23 cellular contexts compared by ENCODE assay signal in the genomic region with DNA sequence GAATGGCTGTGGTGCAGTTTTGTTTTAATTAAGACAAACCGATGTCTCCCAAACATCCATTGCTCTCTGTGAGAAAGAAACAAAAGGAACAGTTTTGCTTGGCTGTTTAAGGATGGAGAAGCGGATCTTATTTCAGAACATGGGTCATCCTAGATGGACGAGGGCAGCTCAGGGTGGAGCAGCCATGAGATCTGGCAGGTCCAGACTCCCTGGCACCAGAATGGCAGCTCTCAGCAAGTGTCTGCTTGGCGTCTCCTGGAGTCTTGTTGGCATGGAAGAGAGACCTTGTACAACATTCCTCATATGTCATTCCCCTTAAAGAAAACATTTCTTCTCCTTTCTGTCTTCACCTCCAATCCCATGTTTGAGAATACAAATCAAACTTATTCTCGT.
A peak's percentile ranks its signal among the peaks of the same experiment; 100 is the strongest.
DNase-seq lines count a peak whose midpoint lies in the region; ATAC-seq, FAIRE-seq and TF ChIP-seq lines count a peak whose summit lies in the region.
"Had no signal": no experiment of that assay in that cellular context is flagged by ENCODE, and none has a peak within 500 bp of the region (broad histone marks: within the 10 kb centered on the region; RNA-seq: fewer than 3 reads in every experiment).

No MANE protein-coding gene starts in this region.

- H3K79me2 ChIP-seq in SK-N-SH (ENCODE audit: insufficient read depth) (no peaks in the 10 kb centered on the region), osteoblast (ENCODE audit: insufficient read depth, low read length) (no peaks in the 10 kb centered on the region)

- TF ChIP-seq CTCF in SK-N-SH (IDR thresholded peaks at IDR 0.05) (no peak), fibroblast of the aortic adventitia (IDR thresholded peaks at IDR 0.05; ENCODE audit: insufficient read depth, low read length) (no peak), osteoblast (IDR thresholded peaks at IDR 0.05; ENCODE audit: extremely low read depth, low read depth, low read length) (no peak), tibial artery (IDR thresholded peaks at IDR 0.05) (no peak)

- CTCF ChIA-PET in SK-N-SH (lab: Yijun Ruan, JAX) = no interaction called here

- H3K4me2 ChIP-seq in SK-N-SH (peak overlapping the region; percentile 15), osteoblast (ENCODE audit: insufficient read depth, low read length) (no peak overlapping the region)

- no peaks in the 10 kb centered on the region for H4K20me1 ChIP-seq in SK-N-SH (ENCODE audit: insufficient read depth)
- no peaks in the 10 kb centered on the region for H4K20me1 ChIP-seq in osteoblast (ENCODE audit: insufficient read depth, low read length)

- FAIRE-seq in GM12891 (lab: Jason Lieb, UNC) = no peak
- FAIRE-seq: K562 had no signal

- 0 out of 4 replicates have a peak overlapping the region, but pooled peaks of 1 of the 2 experiments have one; percentile 43 for H3K4me3 ChIP-seq in SK-N-SH (ENCODE audit: low read depth in 2 of 2, low read length in 1 of 2)
- peak overlapping the region; percentile 47 for H3K4me3 ChIP-seq in fibroblast of the aortic adventitia (ENCODE audit: low read depth, low read length)
- no peak overlapping the region for H3K4me3 ChIP-seq in osteoblast (ENCODE audit: insufficient read depth, low read length)
- H3K4me3 ChIP-seq in tibial artery = peak overlapping the region; percentile 30 to 39
- H3K4me3 ChIP-seq: body of pancreas, K562 had no signal

- 3% methylated on average over 5 of the region's 5 CpGs for WGBS in SK-N-SH (ENCODE audit: low lambda C conversion rate)

- no peaks in the 10 kb centered on the region for H3K9me2 ChIP-seq in SK-N-SH

- H3F3A ChIP-seq in SK-N-SH (replicated peaks; ENCODE audit: insufficient read depth) = no peaks in the 10 kb centered on the region

- H3K27ac ChIP-seq in SK-N-SH (ENCODE audit: low read depth in 2 of 2, low read length in 1 of 2) (no peak overlapping the region), osteoblast (ENCODE audit: low read depth, low read length) (no peak overlapping the region), tibial artery (peak overlapping the region; percentile 76 to 77)
- H3K27ac ChIP-seq: 22Rv1, body of pancreas had no signal

- TF ChIP-seq POLR2A in GM12891 (IDR thresholded peaks at IDR 0.05; ENCODE audit: low read depth, low read length) = no peak

- H3K36me3 ChIP-seq in SK-N-SH (replicated peaks in 1 of 2; ENCODE audit: control insufficient read depth in 1 of 2, insufficient read depth in 2 of 2, low read length in 1 of 2) = no peaks in the 10 kb centered on the region
- H3K36me3 ChIP-seq in osteoblast (ENCODE audit: insufficient read depth, low read length) = no peaks in the 10 kb centered on the region
- H3K36me3 ChIP-seq in tibial artery = no peaks in the 10 kb centered on the region

- H3K4me1 ChIP-seq in SK-N-SH (ENCODE audit: control insufficient read depth in 1 of 2, insufficient read depth in 2 of 2, low read depth in 1 of 2, low read length in 1 of 2) (no peaks in the 10 kb centered on the region), osteoblast (ENCODE audit: insufficient read depth, low read length) (no peaks in the 10 kb centered on the region), tibial artery (peaks cover 0 to 21% (median 6%) of the 10 kb centered on the region in 4 donors)

- no peak overlapping the region for H2AFZ ChIP-seq in SK-N-SH (ENCODE audit: low read depth)
- H2AFZ ChIP-seq in osteoblast (ENCODE audit: low read length) = peak overlapping the region; percentile 16

- TF ChIP-seq EP300 in SK-N-SH (IDR thresholded peaks at IDR 0.05; ENCODE audit: borderline replicate concordance in 1 of 2, low read depth in 1 of 2, low read length in 1 of 2) = no peak

- H3K9me3 ChIP-seq in SK-N-SH (no peaks in the 10 kb centered on the region), osteoblast (ENCODE audit: low read depth, low read length) (no peaks in the 10 kb centered on the region), tibial artery (no peaks in the 10 kb centered on the region)
- H3K9me3 ChIP-seq: body of pancreas had no signal

- no peak overlapping the region for H3K9ac ChIP-seq in SK-N-SH

- no peak for TF ChIP-seq RAD21 in SK-N-SH (IDR thresholded peaks at IDR 0.05; ENCODE audit: low read length)

- intact Hi-C loops in tibial artery (cut with DNase I; ENCODE audit: low total_unique reads) = loop anchor here (5.0 kb wide), 2 partner anchors 95 to 180 kb away; a partner anchor contains a TSS

- H3K27me3 ChIP-seq in SK-N-SH (ENCODE audit: insufficient read depth) = no peaks in the 10 kb centered on the region
- H3K27me3 ChIP-seq in osteoblast (ENCODE audit: insufficient read depth, low read length) = no peaks in the 10 kb centered on the region
- no peaks in the 10 kb centered on the region for H3K27me3 ChIP-seq in tibial artery
- H3K27me3 ChIP-seq: body of pancreas had no signal

- no peak for ATAC-seq in SK-N-SH treated with all-trans-retinoic acid at 6 μM for 48 hours
- ATAC-seq: activated naive CD8-positive, alpha-beta T cell treated with anti-CD3 and anti-CD28 coated beads, Interleukin-2, amount 50 U/mL, for 24 hours; naive thymus-derived CD4-positive, alpha-beta T cell had no signal

- no peak for DNase-seq in SK-N-SH
- DNase-seq in fibroblast of the aortic adventitia (ENCODE audit: low read depth) = peak; percentile 7
- no peak for DNase-seq in osteoblast (ENCODE audit: insufficient read length, low spot score, missing footprints)
- no peak for DNase-seq in tibial artery
- no peak for DNase-seq in NOMO-1 (lab: John Stamatoyannopoulos, UW; ENCODE audit: unreplicated experiment in 2 of 2)
- DNase-seq in NCI-H524 treated with DMSO at 0.1 percent for 48 hours (lab: John Stamatoyannopoulos, UW) = no peak
- DNase-seq in GM12891 (ENCODE audit: insufficient read length, low spot score) = no peak
- DNase-seq: activated CD4-positive, alpha-beta T cell treated with anti-CD3 and anti-CD28 coated beads for 4 hours; activated CD8-positive, alpha-beta memory T cell treated with anti-CD3 and anti-CD28 coated beads for 24 hours; activated naive CD8-positive, alpha-beta T cell treated with anti-CD3 and anti-CD28 coated beads, Interleukin-2, amount 50 U/mL, for 24 hours; activated T-cell treated with anti-CD3 and anti-CD28 coated beads, Interleukin-2, amount 50 U/mL, for 24 hours; CD4-positive, alpha-beta memory T cell; effector CD8-positive, alpha-beta T cell; naive thymus-derived CD4-positive, alpha-beta T cell; NCI-H1417; NCI-H2081; NCI-H345; SHP77; stimulated activated CD4-positive, alpha-beta T cell treated with anti-CD3 and anti-CD28 coated beads, Interleukin-2, amount 100 ng/mL, for 48 hours had no signal

- POLR2A ChIA-PET in SK-N-SH (lab: Yijun Ruan, JAX) = no interaction called here

TF ChIP-seq in SK-N-SH, 30 proteins besides CTCF, POLR2A, EP300 and RAD21 (continues in another document):
- TF ChIP-seq FOXJ3 (CRISPR knock-in tag; IDR thresholded peaks at IDR 0.05) (no peak), RXRA (IDR thresholded peaks at IDR 0.05; ENCODE audit: borderline replicate concordance, low read depth) (no peak), FOXM1 (IDR thresholded peaks at IDR 0.05; ENCODE audit: low read depth) (no peak), RCOR1 (IDR thresholded peaks at IDR 0.05; ENCODE audit: low read length) (no peak), GATA2 (CRISPR knock-in tag; IDR thresholded peaks at IDR 0.05) (no peak)

TF ChIP-seq in SK-N-SH treated with all-trans-retinoic acid at 6 μM for 48 hours, 23 proteins besides CTCF, POLR2A, EP300 and RAD21:
- TF ChIP-seq, protein P1, sequence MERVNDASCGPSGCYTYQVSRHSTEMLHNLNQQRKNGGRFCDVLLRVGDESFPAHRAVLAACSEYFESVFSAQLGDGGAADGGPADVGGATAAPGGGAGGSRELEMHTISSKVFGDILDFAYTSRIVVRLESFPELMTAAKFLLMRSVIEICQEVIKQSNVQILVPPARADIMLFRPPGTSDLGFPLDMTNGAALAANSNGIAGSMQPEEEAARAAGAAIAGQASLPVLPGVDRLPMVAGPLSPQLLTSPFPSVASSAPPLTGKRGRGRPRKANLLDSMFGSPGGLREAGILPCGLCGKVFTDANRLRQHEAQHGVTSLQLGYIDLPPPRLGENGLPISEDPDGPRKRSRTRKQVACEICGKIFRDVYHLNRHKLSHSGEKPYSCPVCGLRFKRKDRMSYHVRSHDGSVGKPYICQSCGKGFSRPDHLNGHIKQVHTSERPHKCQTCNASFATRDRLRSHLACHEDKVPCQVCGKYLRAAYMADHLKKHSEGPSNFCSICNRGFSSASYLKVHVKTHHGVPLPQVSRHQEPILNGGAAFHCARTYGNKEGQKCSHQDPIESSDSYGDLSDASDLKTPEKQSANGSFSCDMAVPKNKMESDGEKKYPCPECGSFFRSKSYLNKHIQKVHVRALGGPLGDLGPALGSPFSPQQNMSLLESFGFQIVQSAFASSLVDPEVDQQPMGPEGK (CRISPR knock-in tag; IDR thresholded peaks at IDR 0.05; ENCODE audit: borderline replicate concordance) = no peak
- TF ChIP-seq BACH2 (CRISPR knock-in tag; IDR thresholded peaks at IDR 0.05; ENCODE audit: borderline replicate concordance) (no peak), ISL1 (CRISPR knock-in tag; IDR thresholded peaks at IDR 0.05) (no peak), GLIS3 (CRISPR knock-in tag; IDR thresholded peaks at IDR 0.05) (no peak)

TF ChIP-seq in GM12891, 5 proteins besides CTCF, POLR2A, EP300 and RAD21:
- TF ChIP-seq PAX5 (IDR thresholded peaks at IDR 0.05; ENCODE audit: insufficient read depth, low read length, severe bottlenecking) (no peak), TAF1 (IDR thresholded peaks at IDR 0.05; ENCODE audit: low read depth, low read length) (no peak), SPI1 (IDR thresholded peaks at IDR 0.05; ENCODE audit: low read depth, low read length) (no peak)

Comparison
In these comparisons a context has a peak if more than half of its experiments do, and no peak if none do; other contexts are left out.
1. H3K27ac ChIP-seq: peak in tibial artery (2 of 2); none in SK-N-SH (0 of 2) and osteoblast (single experiment).